19 cellular contexts compared by ENCODE assay signal in the genomic region with DNA sequence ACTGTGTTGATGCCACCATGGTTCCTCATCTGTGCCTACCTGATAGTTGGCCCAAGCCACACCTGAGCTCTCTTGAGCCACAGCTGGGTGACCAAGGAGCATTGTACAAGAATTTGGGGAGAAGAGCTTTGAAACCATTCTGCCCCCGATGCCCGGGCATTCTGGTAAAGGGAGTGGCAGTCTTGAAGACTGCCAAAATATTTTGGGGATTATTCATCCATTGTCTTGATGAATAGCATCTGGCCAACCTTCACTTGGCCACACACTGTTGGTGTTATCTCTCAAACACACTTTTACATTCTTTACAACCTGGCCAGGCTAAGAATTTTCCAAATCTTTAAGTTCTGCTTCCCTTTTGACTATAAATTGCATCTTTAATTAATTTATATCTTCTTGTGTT.
"Had no signal": no experiment of that assay in that cellular context is flagged by ENCODE, and none has a peak within 500 bp of the region (broad histone marks: within the 10 kb centered on the region; RNA-seq: fewer than 3 reads in every experiment).

No MANE protein-coding gene starts in this region.

- DNase-seq: cortex of kidney; dorsolateral prefrontal cortex; effector CD8-positive, alpha-beta T cell; gastrocnemius medialis; heart right ventricle; islet precursor cell; occipital lobe; sigmoid colon; small intestine; stimulated activated CD4-positive, alpha-beta T cell treated with anti-CD3 and anti-CD28 coated beads, Interleukin-12 subunit alpha, Interleukin-12 subunit beta, amount 100 ng/mL, for 4 hours; stimulated activated naive CD4-positive, alpha-beta T cell; stomach; substantia nigra; trophoblast cell had no signal

- H3K27ac ChIP-seq: dorsolateral prefrontal cortex, gastrocnemius medialis, heart right ventricle, neural progenitor cell, parathyroid adenoma, sigmoid colon, stomach, thoracic aorta had no signal

- H3K4me2 ChIP-seq: neural progenitor cell had no signal

- H2AFZ ChIP-seq: neural progenitor cell, parathyroid adenoma had no signal

- H3K36me3 ChIP-seq: gastrocnemius medialis, heart right ventricle, neural progenitor cell, sigmoid colon, stomach, thoracic aorta had no signal

- H3K79me2 ChIP-seq: parathyroid adenoma had no signal

- H3K4me3 ChIP-seq: dorsolateral prefrontal cortex, gastrocnemius medialis, heart right ventricle, neural progenitor cell, sigmoid colon, stomach, thoracic aorta had no signal

- H3K9me3 ChIP-seq: gastrocnemius medialis, heart right ventricle, sigmoid colon, stomach, thoracic aorta had no signal

- H3K9ac ChIP-seq: neural progenitor cell, parathyroid adenoma had no signal

- ATAC-seq: gastrocnemius medialis; heart right ventricle; left lobe of liver; natural killer cell treated with Interleukin-12 subunit alpha and Interleukin-12 subunit beta and Interleukin-15 and Interleukin-18, amount 100 ng/mL, for 72 hours had no signal

- H3K27me3 ChIP-seq: gastrocnemius medialis, neural progenitor cell had no signal

- H3K4me1 ChIP-seq: gastrocnemius medialis, parathyroid adenoma, sigmoid colon, stomach had no signal
